ENCODE assay signal across 9 cellular contexts in genomic region chr22:37189011-37189466, GRCh38. TPM values are rescaled to one million over a fixed set of nuclear protein-coding genes. Genes with fewer than 3 reads are reported as not detected.
DNase-seq lines count a peak whose midpoint lies in the region; ATAC-seq and TF ChIP-seq lines count a peak whose summit lies in the region.
"Had no signal": no experiment of that assay in that cellular context is flagged by ENCODE, and none has a peak within 500 bp of the region (broad histone marks: within the 10 kb centered on the region; RNA-seq: fewer than 3 reads in every experiment).

No MANE protein-coding gene starts in this region.

- H3K9me3 ChIP-seq in HCT116 (ENCODE audit: control insufficient read depth in 1 of 2, insufficient read depth in 1 of 2, low read depth in 1 of 2, low read length in 2 of 2) (no peaks in the 10 kb centered on the region), sigmoid colon (no peaks in the 10 kb centered on the region)

- CTCF ChIA-PET in HCT116 (lab: Charles Lee), result interaction anchor here (1.0 to 1.4 kb wide), 2 partner anchors 8 to 11 kb away, joined by 4 to 8 read pairs; no protein-coding TSS in a partner anchor

- H3K36me3 ChIP-seq in HCT116 (ENCODE audit: control insufficient read depth in 1 of 2, insufficient read depth in 2 of 2, low read length in 2 of 2) (no peaks in the 10 kb centered on the region), sigmoid colon (no peaks in the 10 kb centered on the region)

- TF ChIP-seq CTCF in HCT116 (IDR thresholded peaks at IDR 0.05 in 2 of 3, conservative IDR thresholded peaks at IDR 0.05 in 1 of 3; ENCODE audit: borderline replicate concordance in 1 of 3, insufficient read depth in 1 of 3, low read depth in 2 of 3, low read length in 2 of 3) (no peak), VCaP (conservative IDR thresholded peaks at IDR 0.05) (no peak), sigmoid colon (IDR thresholded peaks at IDR 0.05) (no peak)

- H3K27me3 ChIP-seq in HCT116 (ENCODE audit: insufficient read depth, low read length) (no peaks in the 10 kb centered on the region), sigmoid colon (no peaks in the 10 kb centered on the region)

- H3K9ac ChIP-seq in HCT116 (ENCODE audit: low read length), result peak overlapping the region; percentile 84

- no peak for TF ChIP-seq EP300 in sigmoid colon (IDR thresholded peaks at IDR 0.05)

- H3K4me3 ChIP-seq in HCT116 (replicated peaks in 1 of 2; ENCODE audit: low read depth in 1 of 2, low read length in 2 of 2), result peak overlapping the region; percentile 58 to 67
- H3K4me3 ChIP-seq in sigmoid colon, result no peak overlapping the region

- TF ChIP-seq RAD21 in HCT116 (IDR thresholded peaks at IDR 0.05; ENCODE audit: low read depth), result 0 out of 2 replicates have a peak, but pooled peaks have one; percentile 13

- RAD21 ChIA-PET in HCT116 (lab: Charles Lee; ENCODE audit: low non-redundant PET in 1 of 2, low total read pairs in 2 of 2, uncharacterized antibody in 2 of 2, unreplicated experiment in 2 of 2), result interaction anchor here in 1 of 2 experiments (0.6 kb wide), 1 partner anchor 9 kb away, joined by 4 read pairs; no protein-coding TSS in a partner anchor

- H4K20me1 ChIP-seq in HCT116 (ENCODE audit: insufficient read depth), result no peaks in the 10 kb centered on the region

- DNase-seq in HCT116 (ENCODE audit: low read depth, low spot score), result peak; percentile 58
- peak; percentile 92 for DNase-seq in glomerular endothelial cell (ENCODE audit: extremely low read depth, low read depth, low spot score)
- no peak for DNase-seq in sigmoid colon
- DNase-seq in 8988T, result no peak
- DNase-seq in T-helper 9 cell, result no peak
- no peak for DNase-seq in middle frontal gyrus (ENCODE audit: extremely low spot score, low spot score)
- no peak for DNase-seq in NCI-H446 treated with DMSO at 0.1 percent for 48 hours (lab: John Stamatoyannopoulos, UW)
- DNase-seq: activated CD8-positive, alpha-beta memory T cell treated with anti-CD3 and anti-CD28 coated beads for 24 hours had no signal

- intact Hi-C loops in HCT116 (cut with micrococcal nuclease), result no loop called here
- intact Hi-C loops in sigmoid colon (cut with DNase I), result no loop called here

- POLR2A ChIA-PET in HCT116 (lab: Charles Lee), result interaction anchor here (1.2 to 2.7 kb wide), 3 partner anchors 9 to 413 kb away, joined by 3 to 29 read pairs (median 4); partner anchors contain the start of gene IFT27

- BruUV-seq in HCT116 (replicated peaks; lab: Mats Ljungman, UMichigan), result no TSS peak

- H2AFZ ChIP-seq in HCT116 (ENCODE audit: low read depth, low read length, poor library complexity, severe bottlenecking), result no peak overlapping the region

- no peaks in the 10 kb centered on the region for H3K79me2 ChIP-seq in HCT116 (ENCODE audit: insufficient read depth, low read length)

- peak; percentile 25 for ATAC-seq in HCT116

- no peaks in the 10 kb centered on the region for H3K9me2 ChIP-seq in HCT116 (ENCODE audit: insufficient read depth)

- TF ChIP-seq POLR2A in HCT116 (IDR thresholded peaks at IDR 0.05; ENCODE audit: borderline replicate concordance, extremely low read depth, insufficient read depth, insufficient read length), result no peak
- no peak for TF ChIP-seq POLR2A in sigmoid colon (IDR thresholded peaks at IDR 0.05)

- H3K4me2 ChIP-seq in HCT116 (ENCODE audit: low read length), result peak overlapping the region; percentile 96

- WGBS in sigmoid colon, 2 donors, result 67 to 68% methylated on average over 2 of the region's 2 CpGs

- H3K27ac ChIP-seq in HCT116 (ENCODE audit: low read depth, low read length), result peak overlapping the region; percentile 100
- H3K27ac ChIP-seq in VCaP, result peak overlapping the region; percentile 92
- peak overlapping the region; percentile 82 to 88 (median 84) for H3K27ac ChIP-seq in sigmoid colon

- H3K4me1 ChIP-seq in HCT116 (ENCODE audit: control insufficient read depth in 1 of 2, insufficient read depth in 2 of 2, low read length in 2 of 2) (peaks cover 51 to 81% of the 10 kb centered on the region in 2 experiments), sigmoid colon (peaks cover 0 to 42% (median 32%) of the 10 kb centered on the region in 4 donors)

TF ChIP-seq in HCT116, 20 proteins besides CTCF, POLR2A, EP300 and RAD21:
- TF ChIP-seq EZH2 (IDR thresholded peaks at IDR 0.05) (no peak), FOSL1 (IDR thresholded peaks at IDR 0.05; ENCODE audit: low read depth) (peak; percentile 59; the same call in 1 of the 2 replicates), POLR2AphosphoS5 (IDR thresholded peaks at IDR 0.05; ENCODE audit: low read depth, low read length) (peak; percentile 51), ZNF274 (IDR thresholded peaks at IDR 0.05; ENCODE audit: low read depth, low read length) (no peak), ELF1 (IDR thresholded peaks at IDR 0.05; ENCODE audit: borderline replicate concordance, low read depth) (no peak), SIN3A (IDR thresholded peaks at IDR 0.05; ENCODE audit: low read depth) (peak; percentile 78), MAX (IDR thresholded peaks at IDR 0.05) (no peak; the same call in 1 of the 2 replicates), ZBTB33 (IDR thresholded peaks at IDR 0.05; ENCODE audit: extremely low read depth, insufficient replicate concordance, low read length) (no peak), YY1 (IDR thresholded peaks at IDR 0.05; ENCODE audit: extremely low read depth, insufficient replicate concordance, low read depth, low read length) (no peak), CEBPB (IDR thresholded peaks at IDR 0.05; ENCODE audit: low read depth) (no peak), CBX3 (IDR thresholded peaks at IDR 0.05; ENCODE audit: low read depth) (no peak), ATF3 (IDR thresholded peaks at IDR 0.05) (no peak), SRF (IDR thresholded peaks at IDR 0.05; ENCODE audit: low read depth) (no peak), JUND (IDR thresholded peaks at IDR 0.05) (peak; percentile 71), EZH2phosphoT487 (IDR thresholded peaks at IDR 0.05; ENCODE audit: borderline replicate concordance) (no peak), SP1 (IDR thresholded peaks at IDR 0.05; ENCODE audit: low read depth) (peak; percentile 93), ZFX (IDR thresholded peaks at IDR 0.05) (no peak)

RNA-seq across cellular contexts. Expression of gene C1QTNF6, which starts 1.0 kb away (rescaled TPM):
- total RNA-seq in HCT116 (2021; ENCODE audit: unreplicated experiment) (15.2 TPM), glomerular endothelial cell (14.2 and 15.2 TPM in 2 replicates), sigmoid colon (1 to 10 TPM; 1.1 to 5.5 (median 1.6) TPM)
- 9.4 and 13.4 TPM in 2 replicates for polyA plus RNA-seq in HCT116 (2012)
- 10 to 100 TPM in 1 of 3 donors, 1 to 10 TPM in 2; 1.8 to 12.1 (median 1.8) TPM for polyA plus RNA-seq in sigmoid colon

RNA-seq across cellular contexts. Expression of gene SSTR3, which starts 23.2 kb away (rescaled TPM):
- total RNA-seq in HCT116 (2021; ENCODE audit: unreplicated experiment) (not detected), glomerular endothelial cell (0.05 TPM in 1 of 2 replicates, not detected in the other), sigmoid colon (under 1 TPM in 1 of 4 donors, not detected in 3; 0.36 TPM)
- polyA plus RNA-seq in HCT116 (2012), result 0.04 TPM in 1 of 2 replicates, not detected in the other
- 1 to 10 TPM in 1 of 3 donors, not detected in 2; 1.7 TPM for polyA plus RNA-seq in sigmoid colon

RNA-seq across cellular contexts. Expression of gene IL2RB, which starts 39.3 kb away (rescaled TPM):
- total RNA-seq in HCT116 (2021; ENCODE audit: unreplicated experiment), result 0.30 TPM
- polyA plus RNA-seq in HCT116 (2012), result 0.20 and 0.21 TPM in 2 replicates
- 0.18 and 0.34 TPM in 2 replicates for total RNA-seq in glomerular endothelial cell
- under 1 TPM in 3 of 4 donors, not detected in 1; under 0.01 to 0.33 (median 0.14) TPM for total RNA-seq in sigmoid colon
- 1 to 10 TPM in 1 of 3 donors, under 1 TPM in 2; under 0.01 to 9.7 (median 0.46) TPM for polyA plus RNA-seq in sigmoid colon

RNA-seq across cellular contexts. Expression of gene RAC2, which starts 55.0 kb away (rescaled TPM):
- total RNA-seq in HCT116 (2021; ENCODE audit: unreplicated experiment), result 62.0 TPM
- 122 and 124 TPM in 2 replicates for polyA plus RNA-seq in HCT116 (2012)
- total RNA-seq in glomerular endothelial cell, result 126 and 218 TPM in 2 replicates
- 1 to 10 TPM; 3.0 to 8.0 (median 5.0) TPM for total RNA-seq in sigmoid colon
- 100 to 1,000 TPM in 1 of 3 donors, 10 to 100 TPM in 2; 14.8 to 138 (median 17.4) TPM for polyA plus RNA-seq in sigmoid colon

Comparison
In these comparisons a context has a peak if more than half of its experiments do, and no peak if none do; other contexts are left out.
1. DNase-seq: peak in HCT116 (single experiment) and glomerular endothelial cell (single experiment); none in sigmoid colon (single experiment), 8988T (single experiment), T-helper 9 cell (single experiment), middle frontal gyrus (single experiment) and NCI-H446 treated with DMSO at 0.1 percent for 48 hours (single experiment).
2. H3K4me3 ChIP-seq: peak in HCT116 (2 of 2); none in sigmoid colon (0 of 4).
3. Peak in every context shown above with its lines, with median percentiles within 50 percentile points of each other: H3K27ac ChIP-seq.